ENCODE assay signal across 18 cellular contexts in the genomic region with DNA sequence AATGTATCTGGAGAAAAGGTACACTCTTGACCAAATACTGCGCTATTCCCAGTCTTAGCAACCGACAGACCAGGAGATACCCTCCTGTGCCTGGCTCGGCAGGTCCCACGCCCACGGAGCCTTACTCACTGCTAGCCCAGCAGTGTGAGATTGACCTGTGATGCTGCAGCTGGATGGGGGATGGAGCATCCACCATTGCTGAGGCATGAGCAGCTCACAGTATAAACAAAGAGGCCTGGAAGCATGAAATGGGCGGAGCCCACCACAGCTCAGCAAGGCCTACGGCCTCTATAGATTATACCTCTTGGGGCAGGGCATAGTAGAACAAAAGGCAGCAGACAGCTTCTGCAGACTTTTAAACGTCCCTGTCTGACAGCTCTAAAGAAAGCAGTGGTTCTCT.
DNase-seq lines count a peak whose midpoint lies in the region; ATAC-seq and TF ChIP-seq lines count a peak whose summit lies in the region.
"Had no signal": no experiment of that assay in that cellular context is flagged by ENCODE, and none has a peak within 500 bp of the region (broad histone marks: within the 10 kb centered on the region; RNA-seq: fewer than 3 reads in every experiment).

No MANE protein-coding gene starts in this region.

- no peaks in the 10 kb centered on the region for H4K20me1 ChIP-seq in Karpas-422 (ENCODE audit: insufficient read depth, low read depth, low read length)

- ATAC-seq in HG02678 (IDR thresholded peaks at IDR 0.05; ENCODE audit: unreplicated experiment) (no peak), GM19395 (IDR thresholded peaks at IDR 0.05; ENCODE audit: unreplicated experiment) (no peak)
- ATAC-seq: PC-3 had no signal

- H3K4me1 ChIP-seq in Karpas-422 (ENCODE audit: low read length), result no peaks in the 10 kb centered on the region

- no peak overlapping the region for H3K27ac ChIP-seq in Karpas-422 (ENCODE audit: low read length)
- H3K27ac ChIP-seq: HL-60 had no signal

- no peak overlapping the region for H3K4me2 ChIP-seq in Karpas-422 (ENCODE audit: low read depth, low read length, poor library complexity, severe bottlenecking)

- no peaks in the 10 kb centered on the region for H3K79me2 ChIP-seq in Karpas-422 (ENCODE audit: low read length)

- H3K9me3 ChIP-seq in Karpas-422 (ENCODE audit: low read length), result no peaks in the 10 kb centered on the region

- H3K9me2 ChIP-seq in Karpas-422 (replicated peaks; ENCODE audit: insufficient read depth, low read length), result no peaks in the 10 kb centered on the region

- H3K36me3 ChIP-seq in Karpas-422 (ENCODE audit: insufficient read depth, low read length), result no peaks in the 10 kb centered on the region

- in situ Hi-C loops in astrocyte of the spinal cord (cut with HindIII; ENCODE audit: low sequenced_read_pairs), result no loop called here

- no peaks in the 10 kb centered on the region for H3K27me3 ChIP-seq in Karpas-422 (ENCODE audit: low read length)

- H2AFZ ChIP-seq in Karpas-422 (ENCODE audit: low read length), result no peak overlapping the region

- peak; percentile 11 for DNase-seq in AG08396 (ENCODE audit: low spot score)
- peak; percentile 38 for DNase-seq in HT1080 (ENCODE audit: low read depth)
- DNase-seq in astrocyte of the spinal cord (ENCODE audit: low read depth, low spot score), result peak; percentile 12
- peak; percentile 8 for DNase-seq in iris pigment epithelial cell (ENCODE audit: low read depth)
- no peak for DNase-seq in stimulated activated CD4-positive, alpha-beta T cell treated with anti-CD3 and anti-CD28 coated beads, Interleukin-2, amount 100 ng/mL, for 48 hours
- DNase-seq in Karpas-422, result no peak
- DNase-seq: CD4-positive, alpha-beta memory T cell; EL; HCEC 1CT; KBM-7; MM.1S; NCI-H1105 treated with DMSO at 0.1 percent for 48 hours; NCI-H2029 treated with DMSO at 0.1 percent for 48 hours; NCI-H526; PC-3 had no signal

- H3K9ac ChIP-seq in Karpas-422 (ENCODE audit: low read length), result no peak overlapping the region

- no peak overlapping the region for H3K4me3 ChIP-seq in astrocyte of the spinal cord (ENCODE audit: low read depth, low read length)
- no peak overlapping the region for H3K4me3 ChIP-seq in Karpas-422 (ENCODE audit: low read length)

- TF ChIP-seq CTCF in astrocyte of the spinal cord (IDR thresholded peaks at IDR 0.05; ENCODE audit: low read depth, low read length), result no peak

Comparison
In these comparisons a context has a peak if more than half of its experiments do, and no peak if none do; other contexts are left out.
1. DNase-seq: peak in AG08396 (single experiment), HT1080 (single experiment), astrocyte of the spinal cord (single experiment) and iris pigment epithelial cell (single experiment); none in stimulated activated CD4-positive, alpha-beta T cell treated with anti-CD3 and anti-CD28 coated beads, Interleukin-2, amount 100 ng/mL, for 48 hours (0 of 2) and Karpas-422 (single experiment).